ENCODE assay signal across 1 cellular context in genomic region chr1:47727051-47727708, GRCh38.
TF ChIP-seq lines count a peak whose summit lies in the region.

No MANE protein-coding gene starts in this region.

TF ChIP-seq in HEK293, 187 proteins besides CTCF, POLR2A, EP300 and RAD21 (continued from another document):
- TF ChIP-seq ZNF692 (tag by site-specific recombination; IDR thresholded peaks at IDR 0.05), result no peak
- TF ChIP-seq ZNF449 (tag by site-specific recombination; IDR thresholded peaks at IDR 0.05), result no peak
- TF ChIP-seq ZBTB17 (tag by site-specific recombination; IDR thresholded peaks at IDR 0.05), result no peak
- TF ChIP-seq ZBTB8A (tag by site-specific recombination; IDR thresholded peaks at IDR 0.05), result 0 out of 2 replicates have a peak, but pooled peaks have one; percentile 14
- TF ChIP-seq ZNF530 (tag by site-specific recombination; IDR thresholded peaks at IDR 0.05; ENCODE audit: low read depth), result no peak
- TF ChIP-seq ZNF513 (tag by site-specific recombination; IDR thresholded peaks at IDR 0.05), result no peak
- TF ChIP-seq IKZF3 (tag by site-specific recombination; IDR thresholded peaks at IDR 0.05), result no peak
- TF ChIP-seq ZNF266 (tag by site-specific recombination; IDR thresholded peaks at IDR 0.05; ENCODE audit: low read depth), result no peak
- TF ChIP-seq MZF1 (tag by site-specific recombination; IDR thresholded peaks at IDR 0.05; ENCODE audit: borderline replicate concordance), result no peak; the same call in 1 of the 2 replicates
- no peak for TF ChIP-seq HOXC10 (CRISPR knock-in tag; IDR thresholded peaks at IDR 0.05)
- peak; percentile 68; the same call in 1 of the 2 replicates for TF ChIP-seq OSR2 (tag by site-specific recombination; IDR thresholded peaks at IDR 0.05)
- no peak for TF ChIP-seq ZNF24 (tag by site-specific recombination; IDR thresholded peaks at IDR 0.05)
- no peak for TF ChIP-seq ZNF202 (tag by site-specific recombination; IDR thresholded peaks at IDR 0.05; ENCODE audit: borderline replicate concordance)
- no peak for TF ChIP-seq ZFP41 (tag by site-specific recombination; IDR thresholded peaks at IDR 0.05; ENCODE audit: borderline replicate concordance)
- no peak for TF ChIP-seq HIC1 (tag by site-specific recombination; IDR thresholded peaks at IDR 0.05)
- no peak for TF ChIP-seq KLF10 (tag by site-specific recombination; IDR thresholded peaks at IDR 0.05)
- no peak for TF ChIP-seq SCRT1 (tag by site-specific recombination; IDR thresholded peaks at IDR 0.05; ENCODE audit: borderline replicate concordance)
- peak; percentile 43; the same call in 1 of the 2 replicates for TF ChIP-seq TCF7L2 (IDR thresholded peaks at IDR 0.05; ENCODE audit: borderline replicate concordance, low read depth, low read length)
- TF ChIP-seq ZNF341 (tag by site-specific recombination; IDR thresholded peaks at IDR 0.05; ENCODE audit: low read depth), result peak; percentile 35; the same call in 1 of the 2 replicates
- TF ChIP-seq ZBTB6 (tag by site-specific recombination; IDR thresholded peaks at IDR 0.05), result peak; percentile 47; the same call in 1 of the 2 replicates
- peak; percentile 46; the same call in 1 of the 2 replicates for TF ChIP-seq TSHZ1 (tag by site-specific recombination; IDR thresholded peaks at IDR 0.05; ENCODE audit: borderline replicate concordance)
- TF ChIP-seq PRDM6 (tag by site-specific recombination; IDR thresholded peaks at IDR 0.05), result peak; percentile 86
- TF ChIP-seq PRDM10 (tag by site-specific recombination; IDR thresholded peaks at IDR 0.05), result no peak
- no peak for TF ChIP-seq SALL2 (tag by site-specific recombination; IDR thresholded peaks at IDR 0.05; ENCODE audit: borderline replicate concordance)
- no peak; the same call in 1 of the 2 replicates for TF ChIP-seq ZNF580 (tag by site-specific recombination; IDR thresholded peaks at IDR 0.05)
- TF ChIP-seq WT1 (tag by site-specific recombination; IDR thresholded peaks at IDR 0.05), result no peak
- TF ChIP-seq KLF17 (tag by site-specific recombination; IDR thresholded peaks at IDR 0.05), result no peak
- TF ChIP-seq SETDB1 (IDR thresholded peaks at IDR 0.05; ENCODE audit: insufficient read length, low read length), result no peak
- no peak for TF ChIP-seq ZIC2 (tag by site-specific recombination; IDR thresholded peaks at IDR 0.05)
- TF ChIP-seq ZBTB10 (tag by site-specific recombination; IDR thresholded peaks at IDR 0.05), result no peak
- TF ChIP-seq YY1 (tag by site-specific recombination; IDR thresholded peaks at IDR 0.05), result 0 out of 2 replicates have a peak, but pooled peaks have one; percentile 33
- TF ChIP-seq ZNF175 (tag by site-specific recombination; IDR thresholded peaks at IDR 0.05), result no peak
TF ChIP-seq in HEK293: peak in this region for 14.
